29 cellular contexts compared by ENCODE assay signal in the genomic region with DNA sequence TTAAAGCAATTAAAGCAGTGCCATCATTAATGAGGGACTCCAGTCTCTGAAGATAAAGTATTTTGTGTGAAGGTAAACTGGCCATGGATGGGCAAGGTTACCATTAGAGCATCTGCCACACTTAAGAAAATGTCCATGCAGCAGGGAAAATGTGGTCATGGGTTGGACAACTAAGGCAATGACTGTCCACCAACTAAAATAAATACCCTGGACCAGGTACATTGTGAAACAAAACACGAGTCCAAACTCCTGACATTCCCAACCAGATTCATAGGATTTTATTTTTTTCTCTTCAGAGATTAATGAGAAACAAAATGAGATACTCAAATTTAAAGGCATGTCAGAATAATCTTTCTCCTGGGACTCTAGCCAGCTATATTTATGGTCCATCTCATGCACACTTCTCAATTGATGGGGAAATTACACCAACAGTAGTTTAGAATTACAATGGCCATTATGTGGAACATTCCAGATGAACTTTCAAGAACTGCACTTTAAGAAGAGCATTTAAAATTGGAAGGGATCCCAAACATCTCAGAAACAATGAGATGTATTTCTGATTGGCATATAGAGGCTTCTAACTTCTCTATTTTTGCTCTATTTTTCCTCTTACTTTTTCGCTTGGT. TPM values are rescaled to one million over a fixed set of nuclear protein-coding genes. Genes with fewer than 3 reads are reported as not detected.
"Had no signal": no experiment of that assay in that cellular context is flagged by ENCODE, and none has a peak within 500 bp of the region (broad histone marks: within the 10 kb centered on the region; RNA-seq: fewer than 3 reads in every experiment).

No MANE protein-coding gene starts in this region.

- DNase-seq: activated CD4-positive, alpha-beta memory T cell treated with anti-CD3 and anti-CD28 coated beads, Interleukin-2, amount 10 ng/mL, durations not matched to agents 7 days and 5 days; activated CD4-positive, alpha-beta T cell treated with anti-CD3 and anti-CD28 coated beads for 48 hours; activated effector memory CD4-positive, alpha-beta T cell treated with anti-CD3 and anti-CD28 coated beads, Interleukin-2, amount 50 U/mL, for 16 hours; activated naive CD4-positive, alpha-beta T cell treated with anti-CD3 and anti-CD28 coated beads, Interleukin-2, amount 10 ng/mL, durations not matched to agents 7 days and 5 days; activated T-cell treated with anti-CD3 and anti-CD28 coated beads, Interleukin-2, amount 50 U/mL, for 72 hours; anterior cingulate cortex; body of pancreas; erythroblast; glutamatergic neuron; kidney glomerular epithelial cell; left ventricle myocardium inferior; mammary epithelial cell; naive thymus-derived CD8-positive, alpha-beta T cell; posterior cingulate gyrus; small intestine; stimulated activated CD4-positive, alpha-beta T cell treated with anti-CD3 and anti-CD28 coated beads, Interleukin-2, amount 100 ng/mL, for 24 hours; stimulated activated naive CD8-positive, alpha-beta T cell treated with anti-CD3 and anti-CD28 coated beads, Interleukin-15, amount 100 ng/mL, for 72 hours; T1000; transverse colon had no signal

- H3K27ac Mint-ChIP-seq: activated CD4-positive, alpha-beta memory T cell treated with anti-CD3 and anti-CD28 coated beads, Interleukin-2, amount 10 ng/mL, durations not matched to agents 7 days and 5 days; activated naive CD4-positive, alpha-beta T cell treated with anti-CD3 and anti-CD28 coated beads, Interleukin-2, amount 10 ng/mL, durations not matched to agents 7 days and 5 days; activated T-cell treated with anti-CD3 and anti-CD28 coated beads, Interleukin-2, amount 50 U/mL, for 72 hours; mesothelial cell of epicardium; naive thymus-derived CD8-positive, alpha-beta T cell; neural progenitor cell; stimulated activated effector memory CD8-positive, alpha-beta T cell treated with anti-CD3 and anti-CD28 coated beads, Interleukin-12 subunit alpha, Interleukin-12 subunit beta, amount 100 ng/mL, for 72 hours had no signal

- H3K4me1 ChIP-seq: body of pancreas, left ventricle myocardium inferior, neural progenitor cell, transverse colon had no signal

- H3K36me3 Mint-ChIP-seq: activated naive CD4-positive, alpha-beta T cell treated with anti-CD3 and anti-CD28 coated beads, Interleukin-2, amount 10 ng/mL, durations not matched to agents 7 days and 5 days; mesothelial cell of epicardium; neural progenitor cell; stimulated activated effector memory CD8-positive, alpha-beta T cell treated with anti-CD3 and anti-CD28 coated beads, Interleukin-12 subunit alpha, Interleukin-12 subunit beta, amount 100 ng/mL, for 72 hours had no signal

- H3K9me3 ChIP-seq: body of pancreas, left ventricle myocardium inferior, transverse colon had no signal

- H3K36me3 ChIP-seq: cardiac muscle cell, left ventricle myocardium inferior, neural progenitor cell, transverse colon had no signal

- H3K27ac ChIP-seq: body of pancreas, cardiac muscle cell, hepatocyte, left ventricle myocardium inferior, neural progenitor cell, transverse colon had no signal

- H3K9me3 Mint-ChIP-seq: mesothelial cell of epicardium; neural progenitor cell; stimulated activated effector memory CD8-positive, alpha-beta T cell treated with anti-CD3 and anti-CD28 coated beads, Interleukin-12 subunit alpha, Interleukin-12 subunit beta, amount 100 ng/mL, for 72 hours had no signal

- H3K4me3 ChIP-seq: body of pancreas, cardiac muscle cell, hepatocyte, left ventricle myocardium inferior, neural progenitor cell, transverse colon had no signal

- H3K27me3 Mint-ChIP-seq: activated CD4-positive, alpha-beta memory T cell treated with anti-CD3 and anti-CD28 coated beads, Interleukin-2, amount 10 ng/mL, durations not matched to agents 7 days and 5 days; activated naive CD4-positive, alpha-beta T cell treated with anti-CD3 and anti-CD28 coated beads, Interleukin-2, amount 10 ng/mL, durations not matched to agents 7 days and 5 days; naive thymus-derived CD8-positive, alpha-beta T cell; stimulated activated naive CD8-positive, alpha-beta T cell treated with anti-CD3 and anti-CD28 coated beads, Interleukin-15, amount 100 ng/mL, for 72 hours had no signal

- H3K4me3 Mint-ChIP-seq: activated CD4-positive, alpha-beta memory T cell treated with anti-CD3 and anti-CD28 coated beads, Interleukin-2, amount 10 ng/mL, durations not matched to agents 7 days and 5 days; activated naive CD4-positive, alpha-beta T cell treated with anti-CD3 and anti-CD28 coated beads, Interleukin-2, amount 10 ng/mL, durations not matched to agents 7 days and 5 days; activated T-cell treated with anti-CD3 and anti-CD28 coated beads, Interleukin-2, amount 50 U/mL, for 72 hours; mesothelial cell of epicardium; naive thymus-derived CD8-positive, alpha-beta T cell; neural progenitor cell; stimulated activated effector memory CD8-positive, alpha-beta T cell treated with anti-CD3 and anti-CD28 coated beads, Interleukin-12 subunit alpha, Interleukin-12 subunit beta, amount 100 ng/mL, for 72 hours; stimulated activated naive CD8-positive, alpha-beta T cell treated with anti-CD3 and anti-CD28 coated beads, Interleukin-15, amount 100 ng/mL, for 72 hours had no signal

- H3K4me1 Mint-ChIP-seq: naive thymus-derived CD8-positive, alpha-beta T cell; neural progenitor cell had no signal

- ATAC-seq: activated T-cell treated with anti-CD3 and anti-CD28 coated beads, Interleukin-2, amount 50 U/mL, for 72 hours; body of pancreas; naive thymus-derived CD8-positive, alpha-beta T cell; sciatic nerve; stimulated activated effector memory CD8-positive, alpha-beta T cell treated with anti-CD3 and anti-CD28 coated beads, Interleukin-12 subunit alpha, Interleukin-12 subunit beta, amount 100 ng/mL, for 72 hours; stimulated activated naive CD8-positive, alpha-beta T cell treated with anti-CD3 and anti-CD28 coated beads, Interleukin-15, amount 100 ng/mL, for 72 hours had no signal

RNA-seq across cellular contexts. Expression of a gene that starts 8.1 kb away (rescaled TPM):
- total RNA-seq: body of pancreas, cardiac muscle cell, cerebellum, frontal cortex, mammary epithelial cell, mesothelial cell of epicardium, omental fat pad, temporal lobe, transverse colon had no signal

RNA-seq across cellular contexts. Expression of a gene that starts 31.0 kb away (rescaled TPM):
- total RNA-seq: mammary epithelial cell had no signal

RNA-seq across cellular contexts. Expression of a gene that starts 41.8 kb away (rescaled TPM):
- total RNA-seq: frontal cortex had no signal
